In the genomic region with DNA sequence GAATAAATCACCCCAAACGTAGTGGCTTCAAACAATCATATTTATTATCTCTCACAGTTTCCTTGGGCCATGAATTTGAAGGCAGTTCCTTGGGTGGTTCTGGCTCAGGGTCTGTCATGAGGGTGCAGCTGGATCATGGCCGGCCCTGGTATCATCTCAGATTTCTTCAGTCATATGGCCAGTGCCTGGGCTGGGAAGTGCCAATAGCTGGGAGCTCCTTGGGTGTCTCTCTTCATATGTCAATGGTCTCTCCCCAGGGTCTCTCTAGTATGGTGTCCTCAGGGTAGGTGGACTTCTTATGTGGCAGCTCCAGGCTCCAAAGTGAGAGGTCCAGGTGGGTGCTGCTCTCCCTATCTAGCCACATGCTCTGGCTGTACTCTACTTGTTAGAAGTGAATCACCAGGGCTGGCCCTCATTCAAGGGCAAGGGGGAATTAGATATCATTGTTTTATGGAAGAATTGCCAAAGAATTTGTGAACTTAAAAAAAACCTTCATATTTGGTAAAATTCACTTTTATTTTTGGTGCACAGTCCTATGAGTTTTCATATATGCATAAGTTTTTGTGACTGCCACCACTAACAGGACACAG, we compare ENCODE assay signal across 1 cellular context.
TF ChIP-seq lines count a peak whose summit lies in the region.

No MANE protein-coding gene starts in this region.

TF ChIP-seq in IMR-90, 13 proteins besides CTCF, POLR2A, EP300 and RAD21:
- TF ChIP-seq ELK1 (IDR thresholded peaks at IDR 0.05; ENCODE audit: borderline replicate concordance, low read depth, low read length) (no peak), MAZ (IDR thresholded peaks at IDR 0.05; ENCODE audit: borderline replicate concordance, low read depth, low read length) (no peak), RCOR1 (IDR thresholded peaks at IDR 0.05; ENCODE audit: insufficient replicate concordance, low read length) (no peak), BHLHE40 (IDR thresholded peaks at IDR 0.05; ENCODE audit: low read depth, low read length) (no peak), MAFK (IDR thresholded peaks at IDR 0.05; ENCODE audit: low read depth, low read length) (no peak), FOS (IDR thresholded peaks at IDR 0.05; ENCODE audit: low read depth, low read length) (no peak), CHD1 (IDR thresholded peaks at IDR 0.05; ENCODE audit: low read depth, low read length) (no peak), NFE2L2 (IDR thresholded peaks at IDR 0.05; ENCODE audit: low read depth, low read length) (no peak), CEBPB (IDR thresholded peaks at IDR 0.05; ENCODE audit: low read depth, low read length) (no peak), RFX5 (IDR thresholded peaks at IDR 0.05; ENCODE audit: low read depth, low read length) (no peak), SMC3 (IDR thresholded peaks at IDR 0.05; ENCODE audit: low read depth, low read length) (no peak), MXI1 (IDR thresholded peaks at IDR 0.05; ENCODE audit: borderline replicate concordance, low read depth, low read length) (no peak)
- TF ChIP-seq, protein P1, sequence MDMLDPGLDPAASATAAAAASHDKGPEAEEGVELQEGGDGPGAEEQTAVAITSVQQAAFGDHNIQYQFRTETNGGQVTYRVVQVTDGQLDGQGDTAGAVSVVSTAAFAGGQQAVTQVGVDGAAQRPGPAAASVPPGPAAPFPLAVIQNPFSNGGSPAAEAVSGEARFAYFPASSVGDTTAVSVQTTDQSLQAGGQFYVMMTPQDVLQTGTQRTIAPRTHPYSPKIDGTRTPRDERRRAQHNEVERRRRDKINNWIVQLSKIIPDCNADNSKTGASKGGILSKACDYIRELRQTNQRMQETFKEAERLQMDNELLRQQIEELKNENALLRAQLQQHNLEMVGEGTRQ (IDR thresholded peaks at IDR 0.05; ENCODE audit: low read depth, low read length) = no peak
